In the genomic region with DNA sequence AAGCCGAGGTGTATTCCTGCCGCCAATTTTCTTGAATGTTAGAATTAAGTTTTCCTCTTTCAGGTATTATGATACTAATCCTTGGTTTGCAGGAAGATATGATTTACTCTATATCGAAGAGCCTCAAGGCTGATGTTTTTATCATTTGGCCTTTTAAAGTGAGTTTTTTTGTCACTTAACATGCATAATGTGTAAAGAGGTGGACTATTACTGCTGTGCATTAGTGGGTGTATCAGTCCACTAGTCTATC, we compare ENCODE assay signal across 8 cellular contexts. TPM values are rescaled to one million over a fixed set of nuclear protein-coding genes. Genes with fewer than 3 reads are reported as not detected.
A peak's percentile ranks its signal among the peaks of the same experiment; 100 is the strongest.
DNase-seq lines count a peak whose midpoint lies in the region.

No MANE protein-coding gene starts in this region.

- no peaks in the 10 kb centered on the region for H3K9me3 ChIP-seq in neuronal stem cell (replicated peaks in 1 of 2; ENCODE audit: control insufficient read depth in 2 of 2, insufficient read depth in 1 of 2, low read depth in 1 of 2, low read length in 2 of 2)

- H2BK5ac ChIP-seq in neuronal stem cell (ENCODE audit: low read length) = no peak overlapping the region

- no peak overlapping the region for H3K23ac ChIP-seq in neuronal stem cell (ENCODE audit: low read depth, low read length, poor library complexity)

- H4K91ac ChIP-seq in neuronal stem cell (ENCODE audit: low read depth, low read length, poor library complexity) = no peak overlapping the region

- H2BK12ac ChIP-seq in neuronal stem cell (ENCODE audit: low read length) = no peak overlapping the region

- no peaks in the 10 kb centered on the region for H3K27me3 ChIP-seq in neuronal stem cell (ENCODE audit: control insufficient read depth in 3 of 3, insufficient read depth in 3 of 3, low read depth in 1 of 3, low read length in 3 of 3)

- H3K36me3 Mint-ChIP-seq in activated naive CD4-positive, alpha-beta T cell treated with anti-CD3 and anti-CD28 coated beads, Interleukin-2, amount 50 U/mL, for 24 hours = peaks cover 6% of the 10 kb centered on the region
- peaks cover 2% of the 10 kb centered on the region for H3K36me3 Mint-ChIP-seq in IgD-negative memory B cell

- H3K9ac ChIP-seq in neuronal stem cell (ENCODE audit: low read depth, low read length, poor library complexity) = no peak overlapping the region

- no peaks in the 10 kb centered on the region for H3K4me1 ChIP-seq in neuronal stem cell (ENCODE audit: control insufficient read depth in 2 of 2, insufficient read depth in 1 of 2, low read depth in 1 of 2, low read length in 2 of 2)

- no peak overlapping the region for H3K14ac ChIP-seq in neuronal stem cell (ENCODE audit: low read length)

- H3K4me2 ChIP-seq in neuronal stem cell (ENCODE audit: insufficient read depth, low read length, poor library complexity, severe bottlenecking) = no peak overlapping the region

- no CpG with 5 or more reads among the region's 3 CpGs for WGBS in neuronal stem cell (ENCODE audit: extremely low coverage in 2 of 2, insufficient read length in 2 of 2, insufficient replicate concordance in 1 of 2), 2 donors

- peaks cover 4% of the 10 kb centered on the region for H3K27me3 Mint-ChIP-seq in activated naive CD4-positive, alpha-beta T cell treated with anti-CD3 and anti-CD28 coated beads, Interleukin-2, amount 50 U/mL, for 24 hours
- H3K27me3 Mint-ChIP-seq in IgD-negative memory B cell = peaks cover 3% of the 10 kb centered on the region

- H3K4me3 Mint-ChIP-seq in activated naive CD4-positive, alpha-beta T cell treated with anti-CD3 and anti-CD28 coated beads, Interleukin-2, amount 50 U/mL, for 24 hours = peak overlapping the region; percentile 98
- H3K4me3 Mint-ChIP-seq in IgD-negative memory B cell = peak overlapping the region; percentile 96 to 99 (median 98)

- no peak overlapping the region for H3K4ac ChIP-seq in neuronal stem cell (ENCODE audit: low read length)

- peak overlapping the region; percentile 88 for H2AFZ ChIP-seq in neuronal stem cell (ENCODE audit: low read length)

- H3K9me3 Mint-ChIP-seq in activated naive CD4-positive, alpha-beta T cell treated with anti-CD3 and anti-CD28 coated beads, Interleukin-2, amount 50 U/mL, for 24 hours = no peaks in the 10 kb centered on the region
- H3K9me3 Mint-ChIP-seq in IgD-negative memory B cell = peaks cover 0 to 6% (median 0%) of the 10 kb centered on the region in 3 donors

- H3K27ac Mint-ChIP-seq in activated naive CD4-positive, alpha-beta T cell treated with anti-CD3 and anti-CD28 coated beads, Interleukin-2, amount 50 U/mL, for 24 hours = peak overlapping the region; percentile 100
- peak overlapping the region; percentile 100 for H3K27ac Mint-ChIP-seq in IgD-negative memory B cell

- H3K79me1 ChIP-seq in neuronal stem cell (ENCODE audit: low read depth, low read length) = no peaks in the 10 kb centered on the region

- H4K8ac ChIP-seq in neuronal stem cell (ENCODE audit: low read depth, low read length) = no peak overlapping the region

- H2BK15ac ChIP-seq in neuronal stem cell (ENCODE audit: low read length) = no peak overlapping the region

- peak overlapping the region; percentile 98 for H3K27ac ChIP-seq in cingulate gyrus (ENCODE audit: low read depth, low read length)
- H3K27ac ChIP-seq in neuronal stem cell (replicated peaks; ENCODE audit: low read length) = no peak overlapping the region

- H2AK5ac ChIP-seq in neuronal stem cell (ENCODE audit: low read depth, low read length) = no peak overlapping the region

- H3K18ac ChIP-seq in neuronal stem cell (ENCODE audit: low read length) = no peak overlapping the region

- DNase-seq in activated naive CD4-positive, alpha-beta T cell (lab: John Stamatoyannopoulos, UW) = no peak
- DNase-seq in neuronal stem cell (ENCODE audit: low spot score) = no peak
- no peak for DNase-seq in NCI-H1092 (lab: John Stamatoyannopoulos, UW)
- no peak for DNase-seq in T1000 (lab: John Stamatoyannopoulos, UW)
- DNase-seq in NCI-H1436 treated with DMSO at 0.1 percent for 48 hours (lab: John Stamatoyannopoulos, UW) = no peak

- H3K4me3 ChIP-seq in neuronal stem cell (ENCODE audit: low read length in 2 of 2) = peak overlapping the region in 1 of 2 donors; percentile 73

- no peak overlapping the region for H2BK120ac ChIP-seq in neuronal stem cell (ENCODE audit: low read depth, low read length)

- peaks cover 22% of the 10 kb centered on the region for H3K4me1 Mint-ChIP-seq in activated naive CD4-positive, alpha-beta T cell treated with anti-CD3 and anti-CD28 coated beads, Interleukin-2, amount 50 U/mL, for 24 hours
- H3K4me1 Mint-ChIP-seq in IgD-negative memory B cell = peaks cover 10 to 36% (median 12%) of the 10 kb centered on the region in 3 donors

- H3K36me3 ChIP-seq in neuronal stem cell (replicated peaks in 1 of 2; ENCODE audit: control insufficient read depth in 2 of 2, insufficient read depth in 2 of 2, low read length in 2 of 2) = no peaks in the 10 kb centered on the region

RNA-seq across cellular contexts. Expression of a gene that starts 11.1 kb away (rescaled TPM):
- 63.7 TPM for polyA plus RNA-seq in IgD-negative memory B cell
- polyA plus RNA-seq in neuronal stem cell (2013, experiment 1 of 2) = 151 TPM
- 158 TPM for polyA plus RNA-seq in neuronal stem cell (2013, experiment 2 of 2)
